Comparison of ENCODE assay signal across 19 cellular contexts in genomic region chr10:123475466-123475865, GRCh38.
"Had no signal": no experiment of that assay in that cellular context is flagged by ENCODE, and none has a peak within 500 bp of the region (broad histone marks: within the 10 kb centered on the region; RNA-seq: fewer than 3 reads in every experiment).

No MANE protein-coding gene starts in this region.

- H3K27ac ChIP-seq: coronary artery, neutrophil, pancreas, right lobe of liver, testis, tibial artery had no signal

- H3K4me3 ChIP-seq: coronary artery, lung, mucosa of descending colon, pancreas, right lobe of liver, smooth muscle cell, testis, tibial artery had no signal

- H3K4me1 ChIP-seq: pancreas, tibial artery had no signal

- DNase-seq: dermis blood vessel endothelial cell; effector memory CD4-positive, alpha-beta T cell; kidney; mesenchymal stem cell; mucosa of descending colon; naive B cell; pancreas; right lobe of liver; stimulated activated CD4-positive, alpha-beta T cell treated with anti-CD3 and anti-CD28 coated beads, Interleukin-12 subunit alpha, Interleukin-12 subunit beta, amount 100 ng/mL, for 4 hours; stimulated activated CD4-positive, alpha-beta T cell treated with anti-CD3 and anti-CD28 coated beads, Interleukin-2, amount 100 ng/mL, for 24 hours; stimulated activated CD4-positive, alpha-beta T cell treated with anti-CD3 and anti-CD28 coated beads, Interleukin-4, amount 100 ng/mL, for 24 hours; stimulated activated naive CD4-positive, alpha-beta T cell treated with Interleukin-2 at 50 U/mL for 16 hours; substantia nigra; testis; tibial artery had no signal

- H3K27me3 ChIP-seq: pancreas, right lobe of liver, testis had no signal

- H3K36me3 ChIP-seq: neutrophil, pancreas, right lobe of liver, tibial artery had no signal

- H3K9me3 ChIP-seq: mucosa of descending colon, neutrophil, pancreas, right lobe of liver, testis, tibial artery had no signal
